In genomic region chr14:61064210-61064609, GRCh38 we compare ENCODE assay signal across 1 cellular context.
TF ChIP-seq lines count a peak whose summit lies in the region.

No MANE protein-coding gene starts in this region.

TF ChIP-seq in GM12878, 131 proteins besides CTCF, POLR2A, EP300 and RAD21 (continued from another document):
- no peak for TF ChIP-seq CUX1 (IDR thresholded peaks at IDR 0.05; ENCODE audit: insufficient replicate concordance, low read depth, low read length)
- TF ChIP-seq SIN3A (IDR thresholded peaks at IDR 0.05; ENCODE audit: low read depth, low read length), result no peak
- TF ChIP-seq RUNX3 (IDR thresholded peaks at IDR 0.05; ENCODE audit: low read length), result no peak
- no peak for TF ChIP-seq IRF4 (IDR thresholded peaks at IDR 0.05; ENCODE audit: low read depth, low read length)
- TF ChIP-seq HSF1 (IDR thresholded peaks at IDR 0.05; ENCODE audit: low read depth, low read length), result no peak
- no peak for TF ChIP-seq RFX5 (IDR thresholded peaks at IDR 0.05; ENCODE audit: low read depth, low read length)
- TF ChIP-seq SMARCA5 (IDR thresholded peaks at IDR 0.05), result no peak
- no peak for TF ChIP-seq ZNF687 (IDR thresholded peaks at IDR 0.05)
- TF ChIP-seq EZH2 (IDR thresholded peaks at IDR 0.05; ENCODE audit: borderline replicate concordance, control insufficient read depth, low read depth, low read length), result no peak
